In the genomic region with DNA sequence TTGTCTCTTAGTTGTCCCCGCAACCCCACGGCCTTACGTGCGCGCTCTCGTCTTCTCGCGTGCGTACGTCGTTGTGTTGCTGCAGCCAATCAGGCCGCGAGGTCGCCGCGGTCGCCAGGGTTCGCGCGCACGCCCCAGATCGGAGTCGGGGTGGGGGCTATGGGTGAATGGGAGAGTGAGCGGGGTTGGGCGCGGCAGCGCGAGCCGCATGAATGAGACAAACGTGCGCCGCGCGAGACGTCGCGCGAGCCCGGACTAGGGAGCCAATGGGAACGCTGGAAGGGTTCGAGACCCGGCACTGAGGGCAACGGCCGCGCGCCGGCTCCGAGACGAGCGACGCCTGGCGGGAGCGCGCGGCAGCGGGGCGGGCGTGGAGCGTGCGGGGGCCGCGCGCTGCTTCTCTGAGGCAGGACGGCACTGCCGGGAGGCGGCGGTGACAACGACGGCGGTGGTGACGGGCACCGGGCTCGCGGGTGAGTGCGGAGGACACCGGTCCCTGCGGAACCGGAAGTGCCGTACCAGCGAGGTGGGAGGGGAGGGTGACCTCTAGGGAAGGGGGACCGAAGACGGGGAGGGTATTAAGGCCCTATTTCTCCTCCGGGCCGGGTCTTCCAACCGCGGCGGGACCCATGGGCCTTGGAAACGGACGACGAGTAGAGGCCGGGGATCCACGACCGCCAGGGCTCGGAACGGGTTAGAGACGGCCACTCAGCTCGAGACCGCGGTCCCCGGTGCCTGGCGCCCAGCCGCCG, we compare ENCODE assay signal across 1 cellular context.
TF ChIP-seq lines count a peak whose summit lies in the region.

ZDHHC5 (plus strand) TSS at position 400 of the 752 bp plus-strand sequence. CDS start 4,977 bp downstream, outside the sequence.

TF ChIP-seq in HepG2, 621 proteins besides CTCF, POLR2A, EP300 and RAD21 (continued from another document and continues in another):
- TF ChIP-seq ZFP91 (CRISPR knock-in tag; IDR thresholded peaks at IDR 0.05; ENCODE audit: borderline replicate concordance) (no peak; the same call in none of the 2 replicates), KLF11 (CRISPR knock-in tag; IDR thresholded peaks at IDR 0.05) (no peak), ZNF619 (CRISPR knock-in tag; IDR thresholded peaks at IDR 0.05) (no peak), AKAP8 (CRISPR knock-in tag; IDR thresholded peaks at IDR 0.05) (no peak), ZNF772 (CRISPR knock-in tag; IDR thresholded peaks at IDR 0.05) (no peak), SIX1 (CRISPR knock-in tag; IDR thresholded peaks at IDR 0.05; ENCODE audit: borderline replicate concordance) (no peak), MXD4 (CRISPR knock-in tag; IDR thresholded peaks at IDR 0.05) (peak; percentile 55; the same call in 1 of the 2 replicates), CEBPG (CRISPR knock-in tag; IDR thresholded peaks at IDR 0.05) (no peak; the same call in 1 of the 2 replicates), XRCC5 (optimal IDR thresholded peaks at IDR 0.05; ENCODE audit: low read length) (no peak), ATM (IDR thresholded peaks at IDR 0.05; ENCODE audit: borderline replicate concordance) (no peak), MLX (CRISPR knock-in tag; IDR thresholded peaks at IDR 0.05) (no peak), MAZ (IDR thresholded peaks at IDR 0.05; ENCODE audit: borderline replicate concordance, low read depth, low read length) (peak; percentile 93), MAZ (CRISPR knock-in tag; IDR thresholded peaks at IDR 0.05; ENCODE audit: low read depth) (peak; percentile 75; the same call in 1 of the 2 replicates), ZBTB42 (CRISPR knock-in tag; IDR thresholded peaks at IDR 0.05) (no peak), HOXD1 (CRISPR knock-in tag; IDR thresholded peaks at IDR 0.05) (peak; percentile 65; the same call in 1 of the 2 replicates), ZNF883 (CRISPR knock-in tag; IDR thresholded peaks at IDR 0.05; ENCODE audit: not compliant biosample characterization) (peak; percentile 85), ONECUT2 (CRISPR knock-in tag; IDR thresholded peaks at IDR 0.05) (no peak), BCL6 (CRISPR knock-in tag; IDR thresholded peaks at IDR 0.05) (no peak), MEIS2 (CRISPR knock-in tag; IDR thresholded peaks at IDR 0.05) (peak; percentile 42; the same call in 1 of the 2 replicates), ZNF337 (CRISPR knock-in tag; IDR thresholded peaks at IDR 0.05; ENCODE audit: borderline replicate concordance, low read depth) (no peak), SRF (IDR thresholded peaks at IDR 0.05; ENCODE audit: low read depth, low read length) (no peak), WIZ (CRISPR knock-in tag; IDR thresholded peaks at IDR 0.05) (no peak), NFE2 (CRISPR knock-in tag; IDR thresholded peaks at IDR 0.05) (no peak), HOXA3 (CRISPR knock-in tag; IDR thresholded peaks at IDR 0.05) (peak; percentile 67), MIER3 (CRISPR knock-in tag; IDR thresholded peaks at IDR 0.05; ENCODE audit: borderline replicate concordance) (no peak; the same call in 1 of the 2 replicates), RORA (CRISPR knock-in tag; IDR thresholded peaks at IDR 0.05) (no peak), ISL2 (CRISPR knock-in tag; IDR thresholded peaks at IDR 0.05) (no peak), KLF16 (CRISPR knock-in tag; IDR thresholded peaks at IDR 0.05) (peak in 1 of 2 experiments; percentile 66; a peak in 2 of 4 replicates), RFX5 (IDR thresholded peaks at IDR 0.05; ENCODE audit: low read depth, low read length) (no peak), ZNF20 (CRISPR knock-in tag; IDR thresholded peaks at IDR 0.05) (no peak), ZFP36L1 (CRISPR knock-in tag; IDR thresholded peaks at IDR 0.05) (no peak), ZNF639 (CRISPR knock-in tag; conservative IDR thresholded peaks at IDR 0.05) (peak; percentile 98), ZNF367 (CRISPR knock-in tag; IDR thresholded peaks at IDR 0.05; ENCODE audit: borderline replicate concordance) (no peak), ZKSCAN5 (CRISPR knock-in tag; IDR thresholded peaks at IDR 0.05) (no peak), BRF2 (CRISPR knock-in tag; IDR thresholded peaks at IDR 0.05) (no peak; the same call in 1 of the 2 replicates), EED (CRISPR knock-in tag; IDR thresholded peaks at IDR 0.05) (peak; percentile 46; the same call in 1 of the 2 replicates), CHD4 (IDR thresholded peaks at IDR 0.05; ENCODE audit: borderline replicate concordance, low read length) (no peak), ZNF83 (CRISPR knock-in tag; IDR thresholded peaks at IDR 0.05; ENCODE audit: borderline replicate concordance) (no peak)
- TF ChIP-seq, protein P1, sequence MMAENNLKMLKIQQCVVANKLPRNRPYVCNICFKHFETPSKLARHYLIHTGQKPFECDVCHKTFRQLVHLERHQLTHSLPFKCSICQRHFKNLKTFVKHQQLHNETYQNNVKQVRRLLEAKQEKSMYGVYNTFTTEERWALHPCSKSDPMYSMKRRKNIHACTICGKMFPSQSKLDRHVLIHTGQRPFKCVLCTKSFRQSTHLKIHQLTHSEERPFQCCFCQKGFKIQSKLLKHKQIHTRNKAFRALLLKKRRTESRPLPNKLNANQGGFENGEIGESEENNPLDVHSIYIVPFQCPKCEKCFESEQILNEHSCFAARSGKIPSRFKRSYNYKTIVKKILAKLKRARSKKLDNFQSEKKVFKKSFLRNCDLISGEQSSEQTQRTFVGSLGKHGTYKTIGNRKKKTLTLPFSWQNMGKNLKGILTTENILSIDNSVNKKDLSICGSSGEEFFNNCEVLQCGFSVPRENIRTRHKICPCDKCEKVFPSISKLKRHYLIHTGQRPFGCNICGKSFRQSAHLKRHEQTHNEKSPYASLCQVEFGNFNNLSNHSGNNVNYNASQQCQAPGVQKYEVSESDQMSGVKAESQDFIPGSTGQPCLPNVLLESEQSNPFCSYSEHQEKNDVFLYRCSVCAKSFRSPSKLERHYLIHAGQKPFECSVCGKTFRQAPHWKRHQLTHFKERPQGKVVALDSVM (CRISPR knock-in tag; IDR thresholded peaks at IDR 0.05): no peak
- TF ChIP-seq, protein P2, sequence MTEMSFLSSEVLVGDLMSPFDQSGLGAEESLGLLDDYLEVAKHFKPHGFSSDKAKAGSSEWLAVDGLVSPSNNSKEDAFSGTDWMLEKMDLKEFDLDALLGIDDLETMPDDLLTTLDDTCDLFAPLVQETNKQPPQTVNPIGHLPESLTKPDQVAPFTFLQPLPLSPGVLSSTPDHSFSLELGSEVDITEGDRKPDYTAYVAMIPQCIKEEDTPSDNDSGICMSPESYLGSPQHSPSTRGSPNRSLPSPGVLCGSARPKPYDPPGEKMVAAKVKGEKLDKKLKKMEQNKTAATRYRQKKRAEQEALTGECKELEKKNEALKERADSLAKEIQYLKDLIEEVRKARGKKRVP (CRISPR knock-in tag; IDR thresholded peaks at IDR 0.05): peak in 1 of 2 experiments; percentile 52; a peak in 2 of 4 replicates
- TF ChIP-seq, protein P3, sequence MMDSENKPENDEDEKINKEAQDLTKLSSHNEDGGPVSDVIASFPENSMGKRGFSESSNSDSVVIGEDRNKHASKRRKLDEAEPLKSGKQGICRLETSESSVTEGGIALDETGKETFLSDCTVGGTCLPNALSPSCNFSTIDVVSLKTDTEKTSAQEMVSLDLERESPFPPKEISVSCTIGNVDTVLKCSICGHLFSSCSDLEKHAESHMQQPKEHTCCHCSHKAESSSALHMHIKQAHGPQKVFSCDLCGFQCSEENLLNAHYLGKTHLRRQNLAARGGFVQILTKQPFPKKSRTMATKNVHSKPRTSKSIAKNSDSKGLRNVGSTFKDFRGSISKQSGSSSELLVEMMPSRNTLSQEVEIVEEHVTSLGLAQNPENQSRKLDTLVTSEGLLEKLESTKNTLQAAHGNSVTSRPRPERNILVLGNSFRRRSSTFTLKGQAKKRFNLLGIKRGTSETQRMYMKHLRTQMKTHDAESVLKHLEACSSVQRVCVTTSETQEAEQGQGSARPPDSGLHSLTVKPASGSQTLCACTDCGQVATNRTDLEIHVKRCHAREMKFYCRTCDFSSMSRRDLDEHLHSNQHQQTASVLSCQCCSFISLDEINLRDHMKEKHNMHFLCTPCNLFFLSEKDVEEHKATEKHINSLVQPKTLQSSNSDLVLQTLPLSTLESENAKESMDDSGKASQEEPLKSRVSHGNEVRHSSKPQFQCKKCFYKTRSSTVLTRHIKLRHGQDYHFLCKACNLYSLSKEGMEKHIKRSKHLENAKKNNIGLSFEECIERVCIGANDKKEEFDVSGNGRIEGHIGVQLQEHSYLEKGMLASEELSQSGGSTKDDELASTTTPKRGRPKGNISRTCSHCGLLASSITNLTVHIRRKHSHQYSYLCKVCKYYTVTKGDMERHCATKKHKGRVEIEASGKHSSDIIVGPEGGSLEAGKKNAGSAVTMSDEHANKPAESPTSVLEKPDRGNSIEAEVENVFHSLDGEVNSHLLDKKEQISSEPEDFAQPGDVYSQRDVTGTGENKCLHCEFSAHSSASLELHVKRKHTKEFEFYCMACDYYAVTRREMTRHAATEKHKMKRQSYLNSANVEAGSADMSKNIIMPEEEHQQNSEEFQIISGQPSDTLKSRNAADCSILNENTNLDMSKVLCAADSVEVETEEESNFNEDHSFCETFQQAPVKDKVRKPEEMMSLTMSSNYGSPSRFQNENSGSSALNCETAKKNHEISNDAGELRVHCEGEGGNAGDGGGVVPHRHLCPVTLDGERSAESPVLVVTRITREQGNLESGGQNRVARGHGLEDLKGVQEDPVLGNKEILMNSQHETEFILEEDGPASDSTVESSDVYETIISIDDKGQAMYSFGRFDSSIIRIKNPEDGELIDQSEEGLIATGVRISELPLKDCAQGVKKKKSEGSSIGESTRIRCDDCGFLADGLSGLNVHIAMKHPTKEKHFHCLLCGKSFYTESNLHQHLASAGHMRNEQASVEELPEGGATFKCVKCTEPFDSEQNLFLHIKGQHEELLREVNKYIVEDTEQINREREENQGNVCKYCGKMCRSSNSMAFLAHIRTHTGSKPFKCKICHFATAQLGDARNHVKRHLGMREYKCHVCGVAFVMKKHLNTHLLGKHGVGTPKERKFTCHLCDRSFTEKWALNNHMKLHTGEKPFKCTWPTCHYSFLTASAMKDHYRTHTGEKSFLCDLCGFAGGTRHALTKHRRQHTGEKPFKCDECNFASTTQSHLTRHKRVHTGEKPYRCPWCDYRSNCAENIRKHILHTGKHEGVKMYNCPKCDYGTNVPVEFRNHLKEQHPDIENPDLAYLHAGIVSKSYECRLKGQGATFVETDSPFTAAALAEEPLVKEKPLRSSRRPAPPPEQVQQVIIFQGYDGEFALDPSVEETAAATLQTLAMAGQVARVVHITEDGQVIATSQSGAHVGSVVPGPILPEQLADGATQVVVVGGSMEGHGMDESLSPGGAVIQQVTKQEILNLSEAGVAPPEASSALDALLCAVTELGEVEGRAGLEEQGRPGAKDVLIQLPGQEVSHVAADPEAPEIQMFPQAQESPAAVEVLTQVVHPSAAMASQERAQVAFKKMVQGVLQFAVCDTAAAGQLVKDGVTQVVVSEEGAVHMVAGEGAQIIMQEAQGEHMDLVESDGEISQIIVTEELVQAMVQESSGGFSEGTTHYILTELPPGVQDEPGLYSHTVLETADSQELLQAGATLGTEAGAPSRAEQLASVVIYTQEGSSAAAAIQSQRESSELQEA (CRISPR knock-in tag; IDR thresholded peaks at IDR 0.05; ENCODE audit: not compliant biosample characterization): peak; percentile 80
- TF ChIP-seq, protein P4, sequence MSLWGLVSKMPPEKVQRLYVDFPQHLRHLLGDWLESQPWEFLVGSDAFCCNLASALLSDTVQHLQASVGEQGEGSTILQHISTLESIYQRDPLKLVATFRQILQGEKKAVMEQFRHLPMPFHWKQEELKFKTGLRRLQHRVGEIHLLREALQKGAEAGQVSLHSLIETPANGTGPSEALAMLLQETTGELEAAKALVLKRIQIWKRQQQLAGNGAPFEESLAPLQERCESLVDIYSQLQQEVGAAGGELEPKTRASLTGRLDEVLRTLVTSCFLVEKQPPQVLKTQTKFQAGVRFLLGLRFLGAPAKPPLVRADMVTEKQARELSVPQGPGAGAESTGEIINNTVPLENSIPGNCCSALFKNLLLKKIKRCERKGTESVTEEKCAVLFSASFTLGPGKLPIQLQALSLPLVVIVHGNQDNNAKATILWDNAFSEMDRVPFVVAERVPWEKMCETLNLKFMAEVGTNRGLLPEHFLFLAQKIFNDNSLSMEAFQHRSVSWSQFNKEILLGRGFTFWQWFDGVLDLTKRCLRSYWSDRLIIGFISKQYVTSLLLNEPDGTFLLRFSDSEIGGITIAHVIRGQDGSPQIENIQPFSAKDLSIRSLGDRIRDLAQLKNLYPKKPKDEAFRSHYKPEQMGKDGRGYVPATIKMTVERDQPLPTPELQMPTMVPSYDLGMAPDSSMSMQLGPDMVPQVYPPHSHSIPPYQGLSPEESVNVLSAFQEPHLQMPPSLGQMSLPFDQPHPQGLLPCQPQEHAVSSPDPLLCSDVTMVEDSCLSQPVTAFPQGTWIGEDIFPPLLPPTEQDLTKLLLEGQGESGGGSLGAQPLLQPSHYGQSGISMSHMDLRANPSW (CRISPR knock-in tag; IDR thresholded peaks at IDR 0.05; ENCODE audit: borderline replicate concordance): no peak
